14 cellular contexts compared by ENCODE assay signal in the genomic region with DNA sequence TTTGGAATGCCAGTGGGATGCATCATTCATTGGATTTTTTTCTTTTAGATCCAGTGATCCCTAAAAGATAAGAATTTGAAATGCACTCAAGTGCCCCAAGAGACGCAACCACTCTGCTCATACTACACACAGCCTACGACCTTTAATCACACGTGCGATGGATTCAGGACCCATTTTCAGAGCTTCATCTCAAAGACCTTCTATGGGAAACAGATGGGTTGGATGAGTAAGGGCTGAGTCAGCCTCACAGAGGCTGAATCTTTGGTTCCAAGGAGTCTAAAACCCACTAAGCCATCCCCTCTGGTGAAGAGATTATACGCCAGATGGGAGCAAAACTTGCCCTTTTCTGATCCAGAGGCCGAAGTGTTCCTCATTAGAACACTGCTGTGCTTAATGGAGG.
A peak's percentile ranks its signal among the peaks of the same experiment; 100 is the strongest.
DNase-seq lines count a peak whose midpoint lies in the region; ATAC-seq and TF ChIP-seq lines count a peak whose summit lies in the region.
"Had no signal": no experiment of that assay in that cellular context is flagged by ENCODE, and none has a peak within 500 bp of the region (broad histone marks: within the 10 kb centered on the region; RNA-seq: fewer than 3 reads in every experiment).

No MANE protein-coding gene starts in this region.

- ATAC-seq in stimulated activated effector memory CD8-positive, alpha-beta T cell treated with anti-CD3 and anti-CD28 coated beads, Interleukin-12 subunit alpha, Interleukin-12 subunit beta, amount 100 ng/mL, for 72 hours, result no peak
- ATAC-seq: naive thymus-derived CD4-positive, alpha-beta T cell; right lobe of liver had no signal

- H3K4me2 ChIP-seq in smooth muscle cell, result peak overlapping the region; percentile 64
- H3K4me2 ChIP-seq: KMS-11 had no signal

- peak overlapping the region; percentile 85 for H3K27ac ChIP-seq in smooth muscle cell (ENCODE audit: low read depth)
- H3K27ac ChIP-seq: KMS-11, right lobe of liver had no signal

- DNase-seq in ELR (ENCODE audit: low read depth), result peak; percentile 76
- DNase-seq in NCI-H82 (lab: John Stamatoyannopoulos, UW), result peak; percentile 98
- peak; percentile 15 for DNase-seq in epithelial cell of esophagus (ENCODE audit: low read depth)
- DNase-seq in smooth muscle cell (lab: John Stamatoyannopoulos, UW; ENCODE audit: unreplicated experiment), result no peak
- DNase-seq in stimulated activated effector memory CD8-positive, alpha-beta T cell treated with anti-CD3 and anti-CD28 coated beads, Interleukin-12 subunit alpha, Interleukin-12 subunit beta, amount 100 ng/mL, for 72 hours (ENCODE audit: low spot score in 2 of 2), result no peak
- DNase-seq in T-helper 2 cell treated with Interferon-gamma antibody and Interleukin-4, amounts not matched to agents 5 μg/mL and 100 μg/mL, for 36 hours (ENCODE audit: low spot score), result no peak
- no peak for DNase-seq in hepatic stellate cell (ENCODE audit: low spot score)
- DNase-seq: activated CD4-positive, alpha-beta T cell treated with anti-CD3 and anti-CD28 coated beads, Interleukin-2, amount 50 U/mL, for 48 hours; H9; kidney; naive thymus-derived CD4-positive, alpha-beta T cell; NCI-H1930; right lobe of liver had no signal

- peaks cover 13% of the 10 kb centered on the region for H3K4me1 ChIP-seq in smooth muscle cell (ENCODE audit: low read depth)
- H3K4me1 ChIP-seq: right lobe of liver had no signal

- H3K79me2 ChIP-seq in smooth muscle cell (ENCODE audit: low read depth), result no peaks in the 10 kb centered on the region

- H3K9me3 Mint-ChIP-seq in stimulated activated effector memory CD8-positive, alpha-beta T cell treated with anti-CD3 and anti-CD28 coated beads, Interleukin-12 subunit alpha, Interleukin-12 subunit beta, amount 100 ng/mL, for 72 hours, result no peaks in the 10 kb centered on the region
- no peaks in the 10 kb centered on the region for H3K9me3 Mint-ChIP-seq in T-helper 2 cell treated with Interferon-gamma antibody and Interleukin-4, amounts not matched to agents 5 μg/mL and 100 μg/mL, for 36 hours
- H3K9me3 Mint-ChIP-seq: H9; naive thymus-derived CD4-positive, alpha-beta T cell had no signal

- H3K36me3 Mint-ChIP-seq in stimulated activated effector memory CD8-positive, alpha-beta T cell treated with anti-CD3 and anti-CD28 coated beads, Interleukin-12 subunit alpha, Interleukin-12 subunit beta, amount 100 ng/mL, for 72 hours, result no peaks in the 10 kb centered on the region
- no peaks in the 10 kb centered on the region for H3K36me3 Mint-ChIP-seq in T-helper 2 cell treated with Interferon-gamma antibody and Interleukin-4, amounts not matched to agents 5 μg/mL and 100 μg/mL, for 36 hours (ENCODE audit: low read depth)
- H3K36me3 Mint-ChIP-seq: naive thymus-derived CD4-positive, alpha-beta T cell had no signal

- H3K4me3 ChIP-seq in epithelial cell of esophagus (ENCODE audit: low read length) (no peak overlapping the region), smooth muscle cell (no peak overlapping the region)
- H3K4me3 ChIP-seq: right lobe of liver had no signal

- no peaks in the 10 kb centered on the region for H3K36me3 ChIP-seq in smooth muscle cell (ENCODE audit: low read depth)
- H3K36me3 ChIP-seq: right lobe of liver had no signal

- no peak for TF ChIP-seq CTCF in epithelial cell of esophagus (IDR thresholded peaks at IDR 0.05; ENCODE audit: insufficient read depth, low read depth, low read length, missing control alignments)
- TF ChIP-seq CTCF in smooth muscle cell (IDR thresholded peaks at IDR 0.05; ENCODE audit: borderline replicate concordance, insufficient read depth, poor library complexity, severe bottlenecking), result no peak

- H3K27me3 ChIP-seq in smooth muscle cell (ENCODE audit: low read depth), result no peaks in the 10 kb centered on the region
- H3K27me3 ChIP-seq: right lobe of liver had no signal

- no peak overlapping the region for H3K9ac ChIP-seq in smooth muscle cell (ENCODE audit: low read depth)
- H3K9ac ChIP-seq: KMS-11 had no signal

- no peak overlapping the region for H3K4me3 Mint-ChIP-seq in stimulated activated effector memory CD8-positive, alpha-beta T cell treated with anti-CD3 and anti-CD28 coated beads, Interleukin-12 subunit alpha, Interleukin-12 subunit beta, amount 100 ng/mL, for 72 hours
- no peak overlapping the region for H3K4me3 Mint-ChIP-seq in T-helper 2 cell treated with Interferon-gamma antibody and Interleukin-4, amounts not matched to agents 5 μg/mL and 100 μg/mL, for 36 hours
- H3K4me3 Mint-ChIP-seq: H9; naive thymus-derived CD4-positive, alpha-beta T cell had no signal

- H3K27ac Mint-ChIP-seq in stimulated activated effector memory CD8-positive, alpha-beta T cell treated with anti-CD3 and anti-CD28 coated beads, Interleukin-12 subunit alpha, Interleukin-12 subunit beta, amount 100 ng/mL, for 72 hours, result no peak overlapping the region
- no peak overlapping the region for H3K27ac Mint-ChIP-seq in T-helper 2 cell treated with Interferon-gamma antibody and Interleukin-4, amounts not matched to agents 5 μg/mL and 100 μg/mL, for 36 hours
- H3K27ac Mint-ChIP-seq: H9; naive thymus-derived CD4-positive, alpha-beta T cell had no signal

- WGBS in smooth muscle cell (ENCODE audit: low lambda C conversion rate), result 10% methylated on average over 6 of the region's 6 CpGs

- H4K20me1 ChIP-seq in smooth muscle cell (ENCODE audit: low read depth), result no peaks in the 10 kb centered on the region

- no peaks in the 10 kb centered on the region for H3K4me1 Mint-ChIP-seq in stimulated activated effector memory CD8-positive, alpha-beta T cell treated with anti-CD3 and anti-CD28 coated beads, Interleukin-12 subunit alpha, Interleukin-12 subunit beta, amount 100 ng/mL, for 72 hours
- no peaks in the 10 kb centered on the region for H3K4me1 Mint-ChIP-seq in T-helper 2 cell treated with Interferon-gamma antibody and Interleukin-4, amounts not matched to agents 5 μg/mL and 100 μg/mL, for 36 hours (ENCODE audit: low read depth)
- H3K4me1 Mint-ChIP-seq: naive thymus-derived CD4-positive, alpha-beta T cell had no signal

- no peaks in the 10 kb centered on the region for H3K9me3 ChIP-seq in smooth muscle cell (replicated peaks; ENCODE audit: low read depth)
- H3K9me3 ChIP-seq: right lobe of liver had no signal

- no peak overlapping the region for H2AFZ ChIP-seq in smooth muscle cell (ENCODE audit: low read depth)

- H3F3A ChIP-seq in smooth muscle cell (ENCODE audit: low read depth), result peaks cover 11% of the 10 kb centered on the region

- H3K27me3 Mint-ChIP-seq in T-helper 2 cell treated with Interferon-gamma antibody and Interleukin-4, amounts not matched to agents 5 μg/mL and 100 μg/mL, for 36 hours (ENCODE audit: low read depth), result peaks cover 11% of the 10 kb centered on the region

Comparison
In these comparisons a context has a peak if more than half of its experiments do, and no peak if none do; other contexts are left out.
1. DNase-seq: peak in ELR (single experiment), NCI-H82 (single experiment) and epithelial cell of esophagus (single experiment); none in smooth muscle cell (single experiment), stimulated activated effector memory CD8-positive, alpha-beta T cell treated with anti-CD3 and anti-CD28 coated beads, Interleukin-12 subunit alpha, Interleukin-12 subunit beta, amount 100 ng/mL, for 72 hours (0 of 2), T-helper 2 cell treated with Interferon-gamma antibody and Interleukin-4, amounts not matched to agents 5 μg/mL and 100 μg/mL, for 36 hours (single experiment) and hepatic stellate cell (single experiment).